17 cellular contexts compared by ENCODE assay signal in genomic region chr9:17852108-17852507, GRCh38.
"Had no signal": no experiment of that assay in that cellular context is flagged by ENCODE, and none has a peak within 500 bp of the region (broad histone marks: within the 10 kb centered on the region; RNA-seq: fewer than 3 reads in every experiment).

No MANE protein-coding gene starts in this region.

- H3K27ac ChIP-seq: SJSA1, SK-N-MC had no signal

- H3K4me3 ChIP-seq: SJSA1, SK-N-MC had no signal

- H3K9me3 ChIP-seq: SJSA1 had no signal

- H3K36me3 ChIP-seq: SJSA1 had no signal

- H3K4me1 ChIP-seq: SJSA1 had no signal

- H3K27me3 ChIP-seq: SJSA1 had no signal

- DNase-seq: KBM-7, NCI-H1092, NCI-H1105 treated with DMSO at 0.1 percent for 48 hours, NCI-H1417 treated with DMSO at 0.1 percent for 48 hours, NCI-H146, NCI-H1694 treated with DMSO at 0.1 percent for 48 hours, NCI-H1930, NCI-H2081, NCI-H2107, NCI-H2171 treated with DMSO at 0.1 percent for 48 hours, NCI-H2227 treated with DMSO at 0.1 percent for 48 hours, NCI-H526 treated with DMSO at 0.1 percent for 48 hours, Right ventricle myocardium superior, RPMI8226, SIG-M5 had no signal
